Comparison of ENCODE assay signal across 1 cellular context in the genomic region with DNA sequence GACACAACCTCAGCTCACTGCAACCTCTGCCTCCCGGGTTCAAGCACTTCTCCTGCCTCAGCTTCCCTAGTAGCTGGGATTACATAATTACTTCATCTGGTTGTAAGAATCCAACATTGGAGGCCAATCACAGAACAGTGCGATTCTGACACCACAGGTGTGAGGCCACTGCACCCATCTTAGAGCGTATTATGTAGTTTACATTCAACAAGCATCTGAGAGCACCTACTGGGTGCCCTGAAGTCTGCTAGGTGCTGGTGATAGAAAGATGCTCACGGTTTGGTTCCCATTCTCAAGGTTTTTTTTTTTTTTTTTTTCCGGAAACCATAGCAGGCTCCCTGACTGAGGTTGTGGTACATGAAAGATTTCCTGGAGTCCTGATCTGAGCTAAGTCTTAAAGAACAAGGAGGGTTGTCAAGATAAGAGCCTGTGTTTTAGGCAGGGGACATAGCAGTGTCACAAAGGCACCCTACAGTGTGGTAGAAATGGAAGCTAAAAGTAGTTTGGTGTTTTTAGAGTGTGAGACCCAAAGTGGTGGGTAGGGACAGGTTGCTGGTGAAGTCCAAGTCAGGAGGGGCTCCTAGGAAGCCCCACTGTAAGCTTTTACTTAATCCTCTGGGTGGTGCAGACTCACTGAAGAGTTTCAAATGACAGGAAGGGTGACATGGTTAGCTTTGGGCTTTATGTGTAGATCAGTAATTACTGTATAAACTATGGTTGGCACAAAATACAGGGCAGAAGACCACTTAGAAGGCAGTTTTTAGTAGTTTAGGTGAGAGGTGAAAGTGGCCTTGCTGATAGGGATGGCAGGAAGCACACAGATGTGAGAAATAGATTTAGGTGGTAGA.
TF ChIP-seq lines count a peak whose summit lies in the region.

No MANE protein-coding gene starts in this region.

TF ChIP-seq in HCT116, 20 proteins besides CTCF, POLR2A, EP300 and RAD21 (continued from another document):
- TF ChIP-seq, protein P1, sequence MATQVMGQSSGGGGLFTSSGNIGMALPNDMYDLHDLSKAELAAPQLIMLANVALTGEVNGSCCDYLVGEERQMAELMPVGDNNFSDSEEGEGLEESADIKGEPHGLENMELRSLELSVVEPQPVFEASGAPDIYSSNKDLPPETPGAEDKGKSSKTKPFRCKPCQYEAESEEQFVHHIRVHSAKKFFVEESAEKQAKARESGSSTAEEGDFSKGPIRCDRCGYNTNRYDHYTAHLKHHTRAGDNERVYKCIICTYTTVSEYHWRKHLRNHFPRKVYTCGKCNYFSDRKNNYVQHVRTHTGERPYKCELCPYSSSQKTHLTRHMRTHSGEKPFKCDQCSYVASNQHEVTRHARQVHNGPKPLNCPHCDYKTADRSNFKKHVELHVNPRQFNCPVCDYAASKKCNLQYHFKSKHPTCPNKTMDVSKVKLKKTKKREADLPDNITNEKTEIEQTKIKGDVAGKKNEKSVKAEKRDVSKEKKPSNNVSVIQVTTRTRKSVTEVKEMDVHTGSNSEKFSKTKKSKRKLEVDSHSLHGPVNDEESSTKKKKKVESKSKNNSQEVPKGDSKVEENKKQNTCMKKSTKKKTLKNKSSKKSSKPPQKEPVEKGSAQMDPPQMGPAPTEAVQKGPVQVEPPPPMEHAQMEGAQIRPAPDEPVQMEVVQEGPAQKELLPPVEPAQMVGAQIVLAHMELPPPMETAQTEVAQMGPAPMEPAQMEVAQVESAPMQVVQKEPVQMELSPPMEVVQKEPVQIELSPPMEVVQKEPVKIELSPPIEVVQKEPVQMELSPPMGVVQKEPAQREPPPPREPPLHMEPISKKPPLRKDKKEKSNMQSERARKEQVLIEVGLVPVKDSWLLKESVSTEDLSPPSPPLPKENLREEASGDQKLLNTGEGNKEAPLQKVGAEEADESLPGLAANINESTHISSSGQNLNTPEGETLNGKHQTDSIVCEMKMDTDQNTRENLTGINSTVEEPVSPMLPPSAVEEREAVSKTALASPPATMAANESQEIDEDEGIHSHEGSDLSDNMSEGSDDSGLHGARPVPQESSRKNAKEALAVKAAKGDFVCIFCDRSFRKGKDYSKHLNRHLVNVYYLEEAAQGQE (IDR thresholded peaks at IDR 0.05; ENCODE audit: low read depth), result no peak
- TF ChIP-seq FOSL1 (IDR thresholded peaks at IDR 0.05; ENCODE audit: low read depth), result no peak
- no peak for TF ChIP-seq ZNF274 (IDR thresholded peaks at IDR 0.05; ENCODE audit: low read depth, low read length)
- TF ChIP-seq, protein P2, sequence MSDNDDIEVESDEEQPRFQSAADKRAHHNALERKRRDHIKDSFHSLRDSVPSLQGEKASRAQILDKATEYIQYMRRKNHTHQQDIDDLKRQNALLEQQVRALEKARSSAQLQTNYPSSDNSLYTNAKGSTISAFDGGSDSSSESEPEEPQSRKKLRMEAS (IDR thresholded peaks at IDR 0.05), result no peak
- TF ChIP-seq, protein P3, sequence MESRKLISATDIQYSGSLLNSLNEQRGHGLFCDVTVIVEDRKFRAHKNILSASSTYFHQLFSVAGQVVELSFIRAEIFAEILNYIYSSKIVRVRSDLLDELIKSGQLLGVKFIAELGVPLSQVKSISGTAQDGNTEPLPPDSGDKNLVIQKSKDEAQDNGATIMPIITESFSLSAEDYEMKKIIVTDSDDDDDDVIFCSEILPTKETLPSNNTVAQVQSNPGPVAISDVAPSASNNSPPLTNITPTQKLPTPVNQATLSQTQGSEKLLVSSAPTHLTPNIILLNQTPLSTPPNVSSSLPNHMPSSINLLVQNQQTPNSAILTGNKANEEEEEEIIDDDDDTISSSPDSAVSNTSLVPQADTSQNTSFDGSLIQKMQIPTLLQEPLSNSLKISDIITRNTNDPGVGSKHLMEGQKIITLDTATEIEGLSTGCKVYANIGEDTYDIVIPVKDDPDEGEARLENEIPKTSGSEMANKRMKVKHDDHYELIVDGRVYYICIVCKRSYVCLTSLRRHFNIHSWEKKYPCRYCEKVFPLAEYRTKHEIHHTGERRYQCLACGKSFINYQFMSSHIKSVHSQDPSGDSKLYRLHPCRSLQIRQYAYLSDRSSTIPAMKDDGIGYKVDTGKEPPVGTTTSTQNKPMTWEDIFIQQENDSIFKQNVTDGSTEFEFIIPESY (IDR thresholded peaks at IDR 0.05; ENCODE audit: extremely low read depth, insufficient replicate concordance, low read length), result no peak
- TF ChIP-seq, protein P4, sequence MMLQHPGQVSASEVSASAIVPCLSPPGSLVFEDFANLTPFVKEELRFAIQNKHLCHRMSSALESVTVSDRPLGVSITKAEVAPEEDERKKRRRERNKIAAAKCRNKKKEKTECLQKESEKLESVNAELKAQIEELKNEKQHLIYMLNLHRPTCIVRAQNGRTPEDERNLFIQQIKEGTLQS (IDR thresholded peaks at IDR 0.05), result no peak
- no peak for TF ChIP-seq SIN3A (IDR thresholded peaks at IDR 0.05; ENCODE audit: low read depth)
- TF ChIP-seq ZFX (IDR thresholded peaks at IDR 0.05), result no peak
- no peak for TF ChIP-seq EZH2 (IDR thresholded peaks at IDR 0.05)
- no peak for TF ChIP-seq EGR1 (IDR thresholded peaks at IDR 0.05; ENCODE audit: low read depth)
- TF ChIP-seq CBX3 (IDR thresholded peaks at IDR 0.05; ENCODE audit: low read depth), result no peak
